ENCODE assay signal across 8 cellular contexts in the genomic region with DNA sequence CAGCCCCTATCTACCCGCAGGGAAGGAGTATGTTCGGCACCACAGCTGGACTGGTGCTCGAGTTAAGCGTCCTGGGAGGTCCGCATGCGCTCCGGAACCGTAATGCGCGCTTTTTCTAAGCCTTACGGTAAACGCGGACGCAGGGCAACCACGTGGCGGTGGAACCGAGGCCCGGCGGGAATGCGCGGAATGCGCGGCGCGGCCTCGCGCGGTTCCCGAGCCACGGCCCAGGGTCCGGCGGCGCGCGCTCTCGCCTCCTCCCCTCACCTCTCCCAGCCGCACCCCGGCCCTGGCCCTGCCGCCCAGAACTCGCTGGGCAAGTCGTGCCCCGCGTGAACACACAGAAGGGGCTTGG. TPM values are rescaled to one million over a fixed set of nuclear protein-coding genes. Genes with fewer than 3 reads are reported as not detected.
DNase-seq lines count a peak whose midpoint lies in the region; ATAC-seq and TF ChIP-seq lines count a peak whose summit lies in the region.

No MANE protein-coding gene starts in this region.

- POLR2A ChIA-PET in activated CD4-positive, alpha-beta T cell treated with anti-CD3 and anti-CD28 coated beads for 36 hours (lab: Charles Lee), result no interaction called here

- H3K4me1 Mint-ChIP-seq in activated CD4-positive, alpha-beta T cell treated with anti-CD3 and anti-CD28 coated beads for 36 hours, result peaks cover 29% of the 10 kb centered on the region
- peaks cover 7% of the 10 kb centered on the region for H3K4me1 Mint-ChIP-seq in activated CD4-positive, alpha-beta T cell treated with anti-CD3 and anti-CD28 coated beads, Interleukin-2, amount 10 ng/mL, durations not matched to agents 24 days and 14 days

- peaks cover 54 to 58% (median 55%) of the 10 kb centered on the region in 4 donors for H3K4me1 ChIP-seq in stomach
- H3K4me1 ChIP-seq in BE2C, result peaks cover 6% of the 10 kb centered on the region; the same call in 1 of the 2 replicates

- no peak overlapping the region for H3K4me3 Mint-ChIP-seq in activated CD4-positive, alpha-beta T cell treated with anti-CD3 and anti-CD28 coated beads for 36 hours
- no peak overlapping the region for H3K4me3 Mint-ChIP-seq in activated CD4-positive, alpha-beta T cell treated with anti-CD3 and anti-CD28 coated beads, Interleukin-2, amount 10 ng/mL, durations not matched to agents 24 days and 14 days

- peaks cover 49% of the 10 kb centered on the region for H3K27me3 Mint-ChIP-seq in activated CD4-positive, alpha-beta T cell treated with anti-CD3 and anti-CD28 coated beads for 36 hours
- H3K27me3 Mint-ChIP-seq in activated CD4-positive, alpha-beta T cell treated with anti-CD3 and anti-CD28 coated beads, Interleukin-2, amount 10 ng/mL, durations not matched to agents 24 days and 14 days, result peaks cover 73% of the 10 kb centered on the region

- no peak for ATAC-seq in activated CD4-positive, alpha-beta T cell treated with anti-CD3 and anti-CD28 coated beads for 36 hours
- no peak for ATAC-seq in HG03571 (IDR thresholded peaks at IDR 0.05; ENCODE audit: unreplicated experiment)

- TF ChIP-seq EP300 in stomach (IDR thresholded peaks at IDR 0.05), result no peak

- H3K27me3 ChIP-seq in kidney epithelial cell (ENCODE audit: control insufficient read depth, insufficient read depth, low read length) (peaks cover 4% of the 10 kb centered on the region), stomach (peaks cover 8 to 79% (median 48%) of the 10 kb centered on the region in 3 donors), BE2C (no peaks in the 10 kb centered on the region)

- H3K36me3 Mint-ChIP-seq in activated CD4-positive, alpha-beta T cell treated with anti-CD3 and anti-CD28 coated beads for 36 hours (ENCODE audit: low read depth), result no peaks in the 10 kb centered on the region
- peaks cover 4% of the 10 kb centered on the region for H3K36me3 Mint-ChIP-seq in activated CD4-positive, alpha-beta T cell treated with anti-CD3 and anti-CD28 coated beads, Interleukin-2, amount 10 ng/mL, durations not matched to agents 24 days and 14 days (ENCODE audit: low read depth)

- peak overlapping the region in 2 of 5 donors; percentile 52 to 56 for H3K27ac ChIP-seq in stomach

- TF ChIP-seq CTCF in choroid plexus epithelial cell (conservative IDR thresholded peaks at IDR 0.05; ENCODE audit: low read depth, low read length), result no peak
- TF ChIP-seq CTCF in kidney epithelial cell (IDR thresholded peaks at IDR 0.05; ENCODE audit: insufficient read depth, low read length, poor library complexity, severe bottlenecking), result no peak
- TF ChIP-seq CTCF in stomach (IDR thresholded peaks at IDR 0.05), result no peak
- no peak for TF ChIP-seq CTCF in BE2C (IDR thresholded peaks at IDR 0.05; ENCODE audit: low read depth, low read length)

- H3K9me3 ChIP-seq in stomach (no peaks in the 10 kb centered on the region), BE2C (no peaks in the 10 kb centered on the region)

- peak overlapping the region; percentile 96 for H3K4me3 ChIP-seq in choroid plexus epithelial cell (ENCODE audit: low read depth, low read length)
- H3K4me3 ChIP-seq in kidney epithelial cell (ENCODE audit: low read depth, low read length), result peak overlapping the region; percentile 38
- peak overlapping the region; percentile 33 to 50 (median 41) for H3K4me3 ChIP-seq in stomach
- no peak overlapping the region for H3K4me3 ChIP-seq in BE2C (ENCODE audit: low read depth, low read length)

- DNase-seq in activated CD4-positive, alpha-beta T cell treated with anti-CD3 and anti-CD28 coated beads for 36 hours, result peak; percentile 30
- no peak for DNase-seq in activated CD4-positive, alpha-beta T cell treated with anti-CD3 and anti-CD28 coated beads, Interleukin-2, amount 10 ng/mL, durations not matched to agents 24 days and 14 days
- DNase-seq in choroid plexus epithelial cell (ENCODE audit: low read depth), result peak; percentile 96
- no peak for DNase-seq in kidney epithelial cell (ENCODE audit: low read depth)
- DNase-seq in stomach, result peak; percentile 62
- DNase-seq in activated naive CD4-positive, alpha-beta T cell (lab: John Stamatoyannopoulos, UW), result no peak
- no peak for DNase-seq in BE2C

- 1 to 4% (median 1%) methylated on average over 32 to 43 of the region's 43 CpGs for WGBS in stomach, 5 donors

- no peak for TF ChIP-seq POLR2A in stomach (IDR thresholded peaks at IDR 0.05)

- intact Hi-C loops in activated CD4-positive, alpha-beta T cell treated with anti-CD3 and anti-CD28 coated beads for 36 hours (cut with DNase I, micrococcal nuclease), result loop anchor here in 1 of 2 experiments (5.0 kb wide), 2 partner anchors 66 to 181 kb away; a partner anchor contains a TSS
- intact Hi-C loops in activated CD4-positive, alpha-beta T cell treated with anti-CD3 and anti-CD28 coated beads, Interleukin-2, amount 10 ng/mL, durations not matched to agents 24 days and 14 days (cut with micrococcal nuclease), result loop anchor here (5.0 kb wide), 1 partner anchor 181 kb away; a partner anchor contains a TSS
- intact Hi-C loops in stomach (cut with DNase I; ENCODE audit: low total_unique reads), result no loop called here

- CTCF ChIA-PET in activated CD4-positive, alpha-beta T cell treated with anti-CD3 and anti-CD28 coated beads for 36 hours (lab: Charles Lee), result interaction anchor here (1.0 kb wide), 1 partner anchor 344 kb away, joined by 3 read pairs; no protein-coding TSS in a partner anchor

- no peaks in the 10 kb centered on the region for H3K36me3 ChIP-seq in kidney epithelial cell (ENCODE audit: control insufficient read depth, insufficient read depth, low read length)
- H3K36me3 ChIP-seq in stomach, result no peaks in the 10 kb centered on the region
- peaks cover 4% of the 10 kb centered on the region for H3K36me3 ChIP-seq in BE2C

- no peak overlapping the region for H3K27ac Mint-ChIP-seq in activated CD4-positive, alpha-beta T cell treated with anti-CD3 and anti-CD28 coated beads for 36 hours
- no peak overlapping the region for H3K27ac Mint-ChIP-seq in activated CD4-positive, alpha-beta T cell treated with anti-CD3 and anti-CD28 coated beads, Interleukin-2, amount 10 ng/mL, durations not matched to agents 24 days and 14 days

- no peaks in the 10 kb centered on the region for H3K9me3 Mint-ChIP-seq in activated CD4-positive, alpha-beta T cell treated with anti-CD3 and anti-CD28 coated beads for 36 hours (ENCODE audit: low read depth)
- no peaks in the 10 kb centered on the region for H3K9me3 Mint-ChIP-seq in activated CD4-positive, alpha-beta T cell treated with anti-CD3 and anti-CD28 coated beads, Interleukin-2, amount 10 ng/mL, durations not matched to agents 24 days and 14 days

RNA-seq across cellular contexts. Expression of a gene that starts 4.5 kb away (rescaled TPM):
- total RNA-seq in activated CD4-positive, alpha-beta T cell treated with anti-CD3 and anti-CD28 coated beads for 36 hours, result under 1 TPM; 0.50 to 0.77 TPM
- total RNA-seq in activated CD4-positive, alpha-beta T cell treated with anti-CD3 and anti-CD28 coated beads, Interleukin-2, amount 10 ng/mL, durations not matched to agents 24 days and 14 days, result 13.4 and 17.2 TPM in 2 replicates
- total RNA-seq in kidney epithelial cell, result 378 and 432 TPM in 2 replicates
- total RNA-seq in stomach, result 100 to 1,000 TPM in 3 of 5 donors, 10 to 100 TPM in 2; 24.1 to 293 (median 141) TPM
- polyA plus RNA-seq in stomach, result 10 to 100 TPM; 17.6 to 44.6 (median 33.7) TPM
- polyA plus RNA-seq in BE2C (2012; ENCODE audit: insufficient read depth, insufficient read length, low read depth), result 802 TPM

RNA-seq across cellular contexts. Expression of a gene that starts 38.7 kb away (rescaled TPM):
- total RNA-seq in activated CD4-positive, alpha-beta T cell treated with anti-CD3 and anti-CD28 coated beads for 36 hours, result 10 to 100 TPM; 16.8 to 17.8 TPM
- total RNA-seq in activated CD4-positive, alpha-beta T cell treated with anti-CD3 and anti-CD28 coated beads, Interleukin-2, amount 10 ng/mL, durations not matched to agents 24 days and 14 days, result 29.3 and 32.1 TPM in 2 replicates
- total RNA-seq in kidney epithelial cell (12.6 and 18.6 TPM in 2 replicates), stomach (100 to 1,000 TPM in 1 of 5 donors, 10 to 100 TPM in 3, 1 to 10 TPM in 1; 2.3 to 107 (median 37.6) TPM)
- 10 to 100 TPM; 14.2 to 23.1 (median 22.6) TPM for polyA plus RNA-seq in stomach
- 186 TPM for polyA plus RNA-seq in BE2C (2012; ENCODE audit: insufficient read depth, insufficient read length, low read depth)

Comparison
In these comparisons a context has a peak if more than half of its experiments do, and no peak if none do; other contexts are left out.
1. DNase-seq: peak in activated CD4-positive, alpha-beta T cell treated with anti-CD3 and anti-CD28 coated beads for 36 hours (single experiment), choroid plexus epithelial cell (single experiment) and stomach (single experiment); none in activated CD4-positive, alpha-beta T cell treated with anti-CD3 and anti-CD28 coated beads, Interleukin-2, amount 10 ng/mL, durations not matched to agents 24 days and 14 days (single experiment), kidney epithelial cell (single experiment), activated naive CD4-positive, alpha-beta T cell (0 of 4) and BE2C (single experiment).